In the genomic region with DNA sequence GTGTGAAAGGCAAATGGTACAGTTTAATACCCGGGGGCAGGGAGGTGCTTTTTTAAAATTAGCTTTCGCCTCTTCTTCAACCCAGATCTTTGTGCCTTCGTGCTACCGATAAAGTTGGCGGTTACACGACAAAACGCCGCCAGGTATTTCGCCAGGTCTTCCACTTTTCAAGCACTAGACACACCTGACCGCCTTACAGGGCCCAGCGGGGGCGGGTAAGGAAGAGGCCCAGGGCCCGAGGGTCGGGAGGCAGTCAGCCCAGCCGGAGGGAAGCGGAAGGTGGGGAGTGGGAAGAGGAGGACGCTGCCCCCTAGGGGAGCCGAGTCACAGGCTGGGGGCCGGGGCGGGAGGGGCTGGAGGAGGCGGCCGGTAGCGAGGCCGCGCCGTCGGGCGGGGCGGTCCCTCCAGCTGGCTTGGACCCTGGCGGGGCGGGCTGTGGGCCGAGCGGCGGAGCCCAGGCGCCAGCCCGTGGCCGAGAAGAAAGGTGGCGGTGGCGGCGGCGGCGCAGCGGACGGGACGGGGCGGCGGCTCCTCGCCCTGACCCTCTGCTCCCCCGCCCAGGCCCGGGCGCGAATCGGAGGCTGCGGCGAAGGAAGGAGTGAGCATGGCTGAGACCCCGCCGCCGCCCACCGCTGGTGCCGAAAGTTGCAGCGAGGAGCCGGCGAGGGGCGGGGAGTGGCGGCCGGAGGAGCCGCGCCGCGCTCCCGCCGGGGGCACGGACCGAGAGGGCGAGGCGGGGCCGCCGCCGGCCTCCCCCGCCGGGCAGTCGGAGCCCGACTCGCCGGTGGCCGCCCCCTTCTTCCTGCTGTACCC, we compare ENCODE assay signal across 8 cellular contexts. TPM values are rescaled to one million over a fixed set of nuclear protein-coding genes. Genes with fewer than 3 reads are reported as not detected.
DNase-seq lines count a peak whose midpoint lies in the region; ATAC-seq and TF ChIP-seq lines count a peak whose summit lies in the region.

No MANE protein-coding gene starts in this region.

- H3K9me3 Mint-ChIP-seq in activated CD4-positive, alpha-beta T cell treated with anti-CD3 and anti-CD28 coated beads, Interleukin-2, amount 10 ng/mL, durations not matched to agents 7 days and 5 days: no peaks in the 10 kb centered on the region
- no peaks in the 10 kb centered on the region for H3K9me3 Mint-ChIP-seq in dendritic cell treated with granulocyte-macrophage colony-stimulating factor and Interleukin-4, amounts not matched to agents 40 ng/mL and 50 ng/mL, for 4 days

- no peaks in the 10 kb centered on the region for H3K36me3 Mint-ChIP-seq in activated CD4-positive, alpha-beta T cell treated with anti-CD3 and anti-CD28 coated beads, Interleukin-2, amount 10 ng/mL, durations not matched to agents 7 days and 5 days (ENCODE audit: low read depth)
- H3K36me3 Mint-ChIP-seq in dendritic cell treated with granulocyte-macrophage colony-stimulating factor and Interleukin-4, amounts not matched to agents 40 ng/mL and 50 ng/mL, for 4 days (ENCODE audit: low read depth): peaks cover 11% of the 10 kb centered on the region

- ATAC-seq in GM18907 (IDR thresholded peaks at IDR 0.05; ENCODE audit: unreplicated experiment) (peak; percentile 72), HG03108 (IDR thresholded peaks at IDR 0.05; ENCODE audit: unreplicated experiment) (peak; percentile 62), left lung (peak; percentile 83)

- H3K4me3 ChIP-seq in left lung: peak overlapping the region; percentile 73 to 77

- peaks cover 0 to 5% of the 10 kb centered on the region in 2 donors for H3K27me3 ChIP-seq in left lung

- DNase-seq in AML-193 (lab: John Stamatoyannopoulos, UW) (peak; percentile 19 to 29), NCI-H345 treated with DMSO at 0.1 percent for 48 hours (lab: John Stamatoyannopoulos, UW; ENCODE audit: unreplicated experiment) (peak; percentile 24), left lung (peak; percentile 91 to 94)
- DNase-seq in activated CD4-positive, alpha-beta T cell treated with anti-CD3 and anti-CD28 coated beads, Interleukin-2, amount 10 ng/mL, durations not matched to agents 7 days and 5 days: peak; percentile 53
- peak; percentile 45 for DNase-seq in stimulated activated CD4-positive, alpha-beta T cell treated with anti-CD3 and anti-CD28 coated beads, Interleukin-4, amount 100 ng/mL, for 4 hours

- peaks cover 4 to 38% of the 10 kb centered on the region in 2 donors for H3K4me1 ChIP-seq in left lung

- peak overlapping the region; percentile 89 for H3K4me3 Mint-ChIP-seq in activated CD4-positive, alpha-beta T cell treated with anti-CD3 and anti-CD28 coated beads, Interleukin-2, amount 10 ng/mL, durations not matched to agents 7 days and 5 days
- H3K4me3 Mint-ChIP-seq in dendritic cell treated with granulocyte-macrophage colony-stimulating factor and Interleukin-4, amounts not matched to agents 40 ng/mL and 50 ng/mL, for 4 days: peak overlapping the region; percentile 86

- POLR2A ChIA-PET in activated CD4-positive, alpha-beta T cell treated with anti-CD3 and anti-CD28 coated beads, Interleukin-2, amount 10 ng/mL, durations not matched to agents 7 days and 5 days (lab: Charles Lee): interaction anchor here (1.0 to 1.1 kb wide), 2 partner anchors 15 to 30 kb away, joined by 3 to 4 read pairs; no protein-coding TSS in a partner anchor

- H3K4me1 Mint-ChIP-seq in activated CD4-positive, alpha-beta T cell treated with anti-CD3 and anti-CD28 coated beads, Interleukin-2, amount 10 ng/mL, durations not matched to agents 7 days and 5 days: peaks cover 36% of the 10 kb centered on the region
- H3K4me1 Mint-ChIP-seq in dendritic cell treated with granulocyte-macrophage colony-stimulating factor and Interleukin-4, amounts not matched to agents 40 ng/mL and 50 ng/mL, for 4 days (ENCODE audit: low read depth): peaks cover 16% of the 10 kb centered on the region

- no peaks in the 10 kb centered on the region for H3K36me3 ChIP-seq in left lung

- H3K27me3 Mint-ChIP-seq in activated CD4-positive, alpha-beta T cell treated with anti-CD3 and anti-CD28 coated beads, Interleukin-2, amount 10 ng/mL, durations not matched to agents 7 days and 5 days: no peaks in the 10 kb centered on the region
- H3K27me3 Mint-ChIP-seq in dendritic cell treated with granulocyte-macrophage colony-stimulating factor and Interleukin-4, amounts not matched to agents 40 ng/mL and 50 ng/mL, for 4 days: no peaks in the 10 kb centered on the region

- H3K9me3 ChIP-seq in left lung: no peaks in the 10 kb centered on the region

- H3K27ac Mint-ChIP-seq in activated CD4-positive, alpha-beta T cell treated with anti-CD3 and anti-CD28 coated beads, Interleukin-2, amount 10 ng/mL, durations not matched to agents 7 days and 5 days: peak overlapping the region; percentile 94
- H3K27ac Mint-ChIP-seq in dendritic cell treated with granulocyte-macrophage colony-stimulating factor and Interleukin-4, amounts not matched to agents 40 ng/mL and 50 ng/mL, for 4 days: peak overlapping the region; percentile 92

- intact Hi-C loops in dendritic cell treated with granulocyte-macrophage colony-stimulating factor and Interleukin-4, amounts not matched to agents 40 ng/mL and 50 ng/mL, for 4 days (cut with micrococcal nuclease): loop anchor here (1.0 to 10.0 kb wide), 4 partner anchors 9 to 133 kb away; a partner anchor contains a TSS
- intact Hi-C loops in left lung (cut with DNase I): no loop called here

- peak overlapping the region; percentile 95 to 97 for H3K27ac ChIP-seq in left lung

- CTCF ChIA-PET in activated CD4-positive, alpha-beta T cell treated with anti-CD3 and anti-CD28 coated beads, Interleukin-2, amount 10 ng/mL, durations not matched to agents 7 days and 5 days (lab: Charles Lee): interaction anchor here (0.6 to 2.4 kb wide), 13 partner anchors 8 to 1382 kb away, joined by 3 to 12 read pairs (median 4); a partner anchor contains a TSS

- peak in 1 of 2 donors; percentile 23 for TF ChIP-seq CTCF in left lung (IDR thresholded peaks at IDR 0.05)

RNA-seq across cellular contexts. Expression of a gene that starts 16.2 kb away (rescaled TPM):
- 10 to 100 TPM; 38.1 to 40.2 TPM for total RNA-seq in activated CD4-positive, alpha-beta T cell treated with anti-CD3 and anti-CD28 coated beads, Interleukin-2, amount 10 ng/mL, durations not matched to agents 7 days and 5 days
- total RNA-seq in left lung: 10 to 100 TPM; 21.5 to 28.0 TPM

RNA-seq across cellular contexts. Expression of a gene that starts 17.2 kb away (rescaled TPM):
- total RNA-seq in activated CD4-positive, alpha-beta T cell treated with anti-CD3 and anti-CD28 coated beads, Interleukin-2, amount 10 ng/mL, durations not matched to agents 7 days and 5 days: 10 to 100 TPM; 28.6 to 29.3 TPM
- total RNA-seq in left lung: 10 to 100 TPM; 59.9 to 65.5 TPM

RNA-seq across cellular contexts. Expression of a gene that starts 38.2 kb away (rescaled TPM):
- total RNA-seq in activated CD4-positive, alpha-beta T cell treated with anti-CD3 and anti-CD28 coated beads, Interleukin-2, amount 10 ng/mL, durations not matched to agents 7 days and 5 days: under 1 TPM in 1 of 2 experiments, not detected in 1; 0.23 TPM
- 100 to 1,000 TPM in 1 of 2 donors, 10 to 100 TPM in 1; 92.6 to 184 TPM for total RNA-seq in left lung

Comparison
In these comparisons a context has a peak if more than half of its experiments do, and no peak if none do; other contexts are left out.
1. Peak in every context shown above with its lines: DNase-seq, ATAC-seq, H3K4me3 ChIP-seq and H3K27ac ChIP-seq.
2. DNase-seq: peak in every context shown above with its lines; median percentile 92 in left lung; 53 in activated CD4-positive, alpha-beta T cell treated with anti-CD3 and anti-CD28 coated beads, Interleukin-2, amount 10 ng/mL, durations not matched to agents 7 days and 5 days; 45 in stimulated activated CD4-positive, alpha-beta T cell treated with anti-CD3 and anti-CD28 coated beads, Interleukin-4, amount 100 ng/mL, for 4 hours; 24 in AML-193; 24 in NCI-H345 treated with DMSO at 0.1 percent for 48 hours.
3. RNA of a gene that starts 38.2 kb away (total RNA-seq): 92.6 to 184 TPM in left lung; 0.23 TPM in activated CD4-positive, alpha-beta T cell treated with anti-CD3 and anti-CD28 coated beads, Interleukin-2, amount 10 ng/mL, durations not matched to agents 7 days and 5 days; every median in the first group is over 10 times any median in the second.